ENCODE assay signal across 18 cellular contexts in the genomic region with DNA sequence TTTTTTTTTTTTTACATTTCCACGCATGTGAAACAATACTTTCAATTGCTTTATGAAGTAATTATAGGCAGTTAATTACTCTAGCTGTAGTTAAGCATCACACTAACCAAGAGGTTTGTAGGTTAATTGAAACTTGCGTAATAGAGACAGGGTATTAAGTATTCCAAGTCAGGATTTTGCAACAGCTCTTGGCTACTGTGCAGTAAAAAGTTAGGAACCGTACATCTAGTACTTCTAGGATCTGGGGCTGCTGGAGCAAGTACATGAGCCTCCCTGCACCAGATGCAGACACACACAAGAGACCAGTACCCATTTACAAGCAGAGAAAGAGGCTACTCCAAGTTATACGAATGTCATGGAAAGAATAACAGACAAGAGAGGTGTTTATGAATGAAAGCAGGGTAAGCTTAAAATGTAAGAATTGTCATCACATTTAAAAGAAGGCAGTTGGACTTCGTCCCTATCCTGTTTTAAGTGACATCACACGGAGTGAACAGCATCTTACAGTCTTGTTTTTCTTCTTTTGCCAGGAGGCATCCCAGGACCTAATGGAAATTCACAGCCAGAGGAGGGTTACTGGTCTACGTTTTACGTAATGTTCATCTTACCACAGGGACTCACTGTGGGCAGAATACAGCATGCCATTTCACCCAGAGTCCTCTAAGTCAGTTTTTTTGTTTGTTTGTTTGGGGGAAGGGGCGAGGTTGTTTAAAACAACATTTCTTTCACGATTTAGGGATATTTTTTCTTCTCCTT.
A peak's percentile ranks its signal among the peaks of the same experiment; 100 is the strongest.
DNase-seq lines count a peak whose midpoint lies in the region; ATAC-seq and TF ChIP-seq lines count a peak whose summit lies in the region.
"Had no signal": no experiment of that assay in that cellular context is flagged by ENCODE, and none has a peak within 500 bp of the region (broad histone marks: within the 10 kb centered on the region; RNA-seq: fewer than 3 reads in every experiment).

No MANE protein-coding gene starts in this region.

- peak; percentile 76 to 96 for ATAC-seq in right cardiac atrium

- DNase-seq in NB4 (ENCODE audit: low read depth) (peak; percentile 13), fibroblast of gingiva (ENCODE audit: low read depth) (peak; percentile 36), right cardiac atrium (peak in 2 of 3 donors; percentile 20 to 48), renal cortical epithelial cell (ENCODE audit: low read depth) (peak; percentile 7), H4 (ENCODE audit: low spot score) (no peak), Kasumi-1 (lab: John Stamatoyannopoulos, UW) (no peak), NCI-H345 (lab: John Stamatoyannopoulos, UW) (no peak), stomach (no peak)
- DNase-seq: DMS153, IMR-90, NCI-H1048, NCI-H1930, NCI-H2171 treated with DMSO at 0.1 percent for 48 hours, NCI-H510A, NCI-H82, SHP77 had no signal

- H3K4me3 ChIP-seq in NB4 (ENCODE audit: low read depth, low read length) (no peak overlapping the region), right cardiac atrium (ENCODE audit: low read length) (no peak overlapping the region), stomach (no peak overlapping the region)
- H3K4me3 ChIP-seq: BLaER1, HAP-1 had no signal

- H3K9me3 ChIP-seq in right cardiac atrium (ENCODE audit: control insufficient read depth, low read length), result no peaks in the 10 kb centered on the region
- no peaks in the 10 kb centered on the region for H3K9me3 ChIP-seq in stomach
- H3K9me3 ChIP-seq: BLaER1, HAP-1 had no signal

- no peak for TF ChIP-seq EP300 in stomach (IDR thresholded peaks at IDR 0.05)

- intact Hi-C loops in right cardiac atrium (cut with DNase I) (no loop called here), stomach (cut with DNase I; ENCODE audit: low total_unique reads) (no loop called here)

- H3K27me3 ChIP-seq in right cardiac atrium (ENCODE audit: control insufficient read depth, insufficient read depth) (no peaks in the 10 kb centered on the region), stomach (peaks cover 0 to 10% (median 5%) of the 10 kb centered on the region in 3 donors)
- H3K27me3 ChIP-seq: BLaER1 had no signal

- H3K27ac ChIP-seq in right cardiac atrium (ENCODE audit: low read length) (no peak overlapping the region), stomach (no peak overlapping the region)
- H3K27ac ChIP-seq: BLaER1 had no signal

- no peaks in the 10 kb centered on the region for H3K36me3 ChIP-seq in stomach
- H3K36me3 ChIP-seq: BLaER1, HAP-1 had no signal

- TF ChIP-seq CTCF in NB4 (IDR thresholded peaks at IDR 0.05; ENCODE audit: low read depth, low read length) (no peak), stomach (IDR thresholded peaks at IDR 0.05) (no peak)

- WGBS in right cardiac atrium, result 48% methylated on average over 10 of the region's 10 CpGs
- WGBS in stomach, 5 donors, result 53 to 68% (median 63%) methylated on average over 10 of the region's 10 CpGs

- no peak for TF ChIP-seq POLR2A in NB4 (IDR thresholded peaks at IDR 0.05; ENCODE audit: extremely low read depth, insufficient read length)
- TF ChIP-seq POLR2A in stomach (IDR thresholded peaks at IDR 0.05), result no peak

- no peaks in the 10 kb centered on the region for H3K4me1 ChIP-seq in right cardiac atrium (ENCODE audit: control insufficient read depth, insufficient read depth, low read length)
- no peaks in the 10 kb centered on the region for H3K4me1 ChIP-seq in stomach
- H3K4me1 ChIP-seq: BLaER1 had no signal

Comparison
In these comparisons a context has a peak if more than half of its experiments do, and no peak if none do; other contexts are left out.
1. DNase-seq: peak in NB4 (single experiment), fibroblast of gingiva (single experiment), right cardiac atrium (2 of 3) and renal cortical epithelial cell (single experiment); none in H4 (single experiment), Kasumi-1 (0 of 2), NCI-H345 (single experiment) and stomach (single experiment).